Comparison of ENCODE assay signal across 1 cellular context in genomic region chr19:5030822-5031221, GRCh38.
TF ChIP-seq lines count a peak whose summit lies in the region.

No MANE protein-coding gene starts in this region.

TF ChIP-seq in HCT116, 20 proteins besides CTCF, POLR2A, EP300 and RAD21 (continued from another document):
- no peak for TF ChIP-seq ATF3 (IDR thresholded peaks at IDR 0.05)
- no peak for TF ChIP-seq ZNF274 (IDR thresholded peaks at IDR 0.05; ENCODE audit: low read depth, low read length)
